2 cellular contexts compared by ENCODE assay signal in the genomic region with DNA sequence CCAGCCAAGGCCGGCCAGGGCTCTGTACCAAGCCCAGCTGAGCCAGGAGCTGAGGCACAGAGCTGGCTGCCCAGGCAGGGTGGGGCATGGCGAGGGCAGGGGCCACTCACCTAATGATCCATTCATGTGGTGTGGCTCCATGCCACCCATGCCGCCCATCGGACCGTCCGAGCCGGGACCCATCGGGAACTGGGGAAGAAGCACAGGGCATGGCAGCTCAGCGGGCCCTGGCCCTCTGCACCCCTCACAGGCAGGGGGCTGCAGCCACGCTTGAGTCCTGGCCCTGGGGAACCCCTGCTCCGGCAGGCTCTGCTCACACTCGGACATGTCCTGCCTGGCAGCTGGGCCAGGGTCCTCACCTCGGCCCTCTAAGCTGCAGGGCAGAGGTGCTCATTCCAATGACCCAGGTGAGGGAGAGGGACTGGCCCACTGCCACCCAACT.
TF ChIP-seq lines count a peak whose summit lies in the region.

No MANE protein-coding gene starts in this region.

TF ChIP-seq in GM12878, 131 proteins besides CTCF, POLR2A, EP300 and RAD21:
- TF ChIP-seq, protein P1, sequence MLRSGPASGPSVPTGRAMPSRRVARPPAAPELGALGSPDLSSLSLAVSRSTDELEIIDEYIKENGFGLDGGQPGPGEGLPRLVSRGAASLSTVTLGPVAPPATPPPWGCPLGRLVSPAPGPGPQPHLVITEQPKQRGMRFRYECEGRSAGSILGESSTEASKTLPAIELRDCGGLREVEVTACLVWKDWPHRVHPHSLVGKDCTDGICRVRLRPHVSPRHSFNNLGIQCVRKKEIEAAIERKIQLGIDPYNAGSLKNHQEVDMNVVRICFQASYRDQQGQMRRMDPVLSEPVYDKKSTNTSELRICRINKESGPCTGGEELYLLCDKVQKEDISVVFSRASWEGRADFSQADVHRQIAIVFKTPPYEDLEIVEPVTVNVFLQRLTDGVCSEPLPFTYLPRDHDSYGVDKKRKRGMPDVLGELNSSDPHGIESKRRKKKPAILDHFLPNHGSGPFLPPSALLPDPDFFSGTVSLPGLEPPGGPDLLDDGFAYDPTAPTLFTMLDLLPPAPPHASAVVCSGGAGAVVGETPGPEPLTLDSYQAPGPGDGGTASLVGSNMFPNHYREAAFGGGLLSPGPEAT (IDR thresholded peaks at IDR 0.05; ENCODE audit: low read depth): no peak
- TF ChIP-seq KAT2A (conservative IDR thresholded peaks at IDR 0.05; ENCODE audit: control insufficient read depth, low read depth, low read length) (no peak), ZBED1 (IDR thresholded peaks at IDR 0.05; ENCODE audit: borderline replicate concordance) (no peak), NFXL1 (IDR thresholded peaks at IDR 0.05; ENCODE audit: borderline replicate concordance) (no peak), NBN (IDR thresholded peaks at IDR 0.05) (no peak)
- TF ChIP-seq, protein P2, sequence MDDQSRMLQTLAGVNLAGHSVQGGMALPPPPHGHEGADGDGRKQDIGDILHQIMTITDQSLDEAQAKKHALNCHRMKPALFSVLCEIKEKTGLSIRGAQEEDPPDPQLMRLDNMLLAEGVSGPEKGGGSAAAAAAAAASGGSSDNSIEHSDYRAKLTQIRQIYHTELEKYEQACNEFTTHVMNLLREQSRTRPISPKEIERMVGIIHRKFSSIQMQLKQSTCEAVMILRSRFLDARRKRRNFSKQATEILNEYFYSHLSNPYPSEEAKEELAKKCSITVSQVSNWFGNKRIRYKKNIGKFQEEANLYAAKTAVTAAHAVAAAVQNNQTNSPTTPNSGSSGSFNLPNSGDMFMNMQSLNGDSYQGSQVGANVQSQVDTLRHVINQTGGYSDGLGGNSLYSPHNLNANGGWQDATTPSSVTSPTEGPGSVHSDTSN (IDR thresholded peaks at IDR 0.05; ENCODE audit: insufficient replicate concordance, low read depth, low read length): no peak
- TF ChIP-seq, protein P3, sequence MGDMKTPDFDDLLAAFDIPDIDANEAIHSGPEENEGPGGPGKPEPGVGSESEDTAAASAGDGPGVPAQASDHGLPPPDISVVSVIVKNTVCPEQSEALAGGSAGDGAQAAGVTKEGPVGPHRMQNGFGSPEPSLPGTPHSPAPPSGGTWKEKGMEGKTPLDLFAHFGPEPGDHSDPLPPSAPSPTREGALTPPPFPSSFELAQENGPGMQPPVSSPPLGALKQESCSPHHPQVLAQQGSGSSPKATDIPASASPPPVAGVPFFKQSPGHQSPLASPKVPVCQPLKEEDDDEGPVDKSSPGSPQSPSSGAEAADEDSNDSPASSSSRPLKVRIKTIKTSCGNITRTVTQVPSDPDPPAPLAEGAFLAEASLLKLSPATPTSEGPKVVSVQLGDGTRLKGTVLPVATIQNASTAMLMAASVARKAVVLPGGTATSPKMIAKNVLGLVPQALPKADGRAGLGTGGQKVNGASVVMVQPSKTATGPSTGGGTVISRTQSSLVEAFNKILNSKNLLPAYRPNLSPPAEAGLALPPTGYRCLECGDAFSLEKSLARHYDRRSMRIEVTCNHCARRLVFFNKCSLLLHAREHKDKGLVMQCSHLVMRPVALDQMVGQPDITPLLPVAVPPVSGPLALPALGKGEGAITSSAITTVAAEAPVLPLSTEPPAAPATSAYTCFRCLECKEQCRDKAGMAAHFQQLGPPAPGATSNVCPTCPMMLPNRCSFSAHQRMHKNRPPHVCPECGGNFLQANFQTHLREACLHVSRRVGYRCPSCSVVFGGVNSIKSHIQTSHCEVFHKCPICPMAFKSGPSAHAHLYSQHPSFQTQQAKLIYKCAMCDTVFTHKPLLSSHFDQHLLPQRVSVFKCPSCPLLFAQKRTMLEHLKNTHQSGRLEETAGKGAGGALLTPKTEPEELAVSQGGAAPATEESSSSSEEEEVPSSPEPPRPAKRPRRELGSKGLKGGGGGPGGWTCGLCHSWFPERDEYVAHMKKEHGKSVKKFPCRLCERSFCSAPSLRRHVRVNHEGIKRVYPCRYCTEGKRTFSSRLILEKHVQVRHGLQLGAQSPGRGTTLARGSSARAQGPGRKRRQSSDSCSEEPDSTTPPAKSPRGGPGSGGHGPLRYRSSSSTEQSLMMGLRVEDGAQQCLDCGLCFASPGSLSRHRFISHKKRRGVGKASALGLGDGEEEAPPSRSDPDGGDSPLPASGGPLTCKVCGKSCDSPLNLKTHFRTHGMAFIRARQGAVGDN (IDR thresholded peaks at IDR 0.05): no peak
TF ChIP-seq in GM12878: peak in this region for 0.

TF ChIP-seq in neural cell, 6 proteins besides CTCF, POLR2A, EP300 and RAD21:
- TF ChIP-seq EZH2 (IDR thresholded peaks at IDR 0.05; ENCODE audit: borderline replicate concordance, insufficient read depth, low read length, poor library complexity, severe bottlenecking) (no peak), MXI1 (conservative IDR thresholded peaks at IDR 0.05; ENCODE audit: poor library complexity, severe bottlenecking) (no peak), POLR2AphosphoS5 (IDR thresholded peaks at IDR 0.05) (peak; percentile 2)
